Comparison of ENCODE assay signal across 8 cellular contexts in genomic region chr4:41146716-41147506, GRCh38.
DNase-seq lines count a peak whose midpoint lies in the region; ATAC-seq and TF ChIP-seq lines count a peak whose summit lies in the region.

No MANE protein-coding gene starts in this region.

- ATAC-seq in right lobe of liver = peak; percentile 60 to 71 (median 66)
- ATAC-seq in HG02571 (IDR thresholded peaks at IDR 0.05; ENCODE audit: unreplicated experiment) = no peak
- ATAC-seq in GM21447 (IDR thresholded peaks at IDR 0.05; ENCODE audit: unreplicated experiment) = no peak

- H3K27me3 ChIP-seq in duodenal mucosa (ENCODE audit: control insufficient read depth in 1 of 2, insufficient read depth in 2 of 2, low read length in 2 of 2) (no peaks in the 10 kb centered on the region), right lobe of liver (no peaks in the 10 kb centered on the region)

- H3K36me3 ChIP-seq in duodenal mucosa (ENCODE audit: control insufficient read depth in 1 of 2, insufficient read depth in 2 of 2, low read length in 2 of 2) (no peaks in the 10 kb centered on the region), right lobe of liver (no peaks in the 10 kb centered on the region)

- H3K9ac ChIP-seq in duodenal mucosa (ENCODE audit: low read depth in 1 of 2, low read length in 2 of 2) = no peak overlapping the region

- H3K27ac ChIP-seq in duodenal mucosa (ENCODE audit: low read depth, low read length) (peak overlapping the region; percentile 2), right lobe of liver (peak overlapping the region; percentile 35 to 79 (median 66)), temporal lobe (ENCODE audit: low read depth, low read length) (peak overlapping the region; percentile 94)

- H3K4me1 ChIP-seq in duodenal mucosa (ENCODE audit: control insufficient read depth in 1 of 2, insufficient read depth in 2 of 2, low read length in 2 of 2) = peaks cover 27 to 31% of the 10 kb centered on the region in 2 donors
- H3K4me1 ChIP-seq in right lobe of liver = peaks cover 3 to 49% (median 4%) of the 10 kb centered on the region in 4 donors

- no peak for TF ChIP-seq CTCF in right lobe of liver (IDR thresholded peaks at IDR 0.05)

- WGBS in right lobe of liver (ENCODE audit: insufficient coverage, low coverage, low lambda C conversion rate, missing lambda C conversion rate) = 12% methylated on average over 10 of the region's 14 CpGs

- no peak for TF ChIP-seq POLR2A in right lobe of liver (IDR thresholded peaks at IDR 0.05)

- peak; percentile 45 for DNase-seq in NCI-H2227 (lab: John Stamatoyannopoulos, UW; ENCODE audit: unreplicated experiment)
- DNase-seq in right lobe of liver = peak; percentile 49 to 72 (median 60)
- no peak for DNase-seq in NCI-H1930 (lab: John Stamatoyannopoulos, UW)
- DNase-seq in iPS-NIHi11 (ENCODE audit: low spot score) = no peak

- H3K4me3 ChIP-seq in duodenal mucosa (ENCODE audit: low read depth in 1 of 2, low read length in 2 of 2) (no peak overlapping the region), right lobe of liver (peak overlapping the region in 2 of 3 donors; percentile 10 to 21)

- H3K9me3 ChIP-seq in duodenal mucosa (ENCODE audit: control insufficient read depth in 1 of 2, low read length in 2 of 2) = no peaks in the 10 kb centered on the region
- H3K9me3 ChIP-seq in right lobe of liver = no peaks in the 10 kb centered on the region

- intact Hi-C loops in right lobe of liver (cut with DNase I) = loop anchor here in 1 of 2 donors (5.0 kb wide), 1 partner anchor 65 kb away; the partner anchor contains the start of gene APBB2

Comparison
In these comparisons a context has a peak if more than half of its experiments do, and no peak if none do; other contexts are left out.
1. DNase-seq: peak in NCI-H2227 (single experiment) and right lobe of liver (3 of 3); none in NCI-H1930 (0 of 2) and iPS-NIHi11 (single experiment).
2. H3K27ac ChIP-seq: peak in every context shown above with its lines; median percentile 94 in temporal lobe; 66 in right lobe of liver; 2 in duodenal mucosa.
3. H3K4me3 ChIP-seq: peak in right lobe of liver (2 of 3); none in duodenal mucosa (0 of 2).
4. ATAC-seq: peak in right lobe of liver (4 of 4); none in HG02571 (single experiment) and GM21447 (single experiment).